ENCODE assay signal across 8 cellular contexts in genomic region chr6:24695635-24696034, GRCh38. TPM values are rescaled to one million over a fixed set of nuclear protein-coding genes. Genes with fewer than 3 reads are reported as not detected.
A peak's percentile ranks its signal among the peaks of the same experiment; 100 is the strongest.
DNase-seq lines count a peak whose midpoint lies in the region; TF ChIP-seq lines count a peak whose summit lies in the region.
"Not testable (repeated sequence)": the region's sequence is repeated elsewhere in the genome, so short reads cannot be mapped to it uniquely, and the experiment has no call there.

No MANE protein-coding gene starts in this region.

- not testable (repeated sequence) for H3K4me2 ChIP-seq in DOHH2 (ENCODE audit: low read length)

- peaks cover 10% of the 10 kb centered on the region for H3K4me1 Mint-ChIP-seq in activated naive CD4-positive, alpha-beta T cell treated with anti-CD3 and anti-CD28 coated beads, Interleukin-2, amount 10 ng/mL, durations not matched to agents 7 days and 5 days
- not testable (repeated sequence) for H3K4me1 Mint-ChIP-seq in nephron

- intact Hi-C loops in thyroid gland (cut with DNase I) = loop anchor here (5.0 kb wide), 1 partner anchor 113 kb away; no protein-coding TSS in a partner anchor

- H3K4me3 Mint-ChIP-seq in activated naive CD4-positive, alpha-beta T cell treated with anti-CD3 and anti-CD28 coated beads, Interleukin-2, amount 10 ng/mL, durations not matched to agents 7 days and 5 days; nephron: not testable (repeated sequence)

- not testable (repeated sequence) for H3K4me3 ChIP-seq in DOHH2 (ENCODE audit: low read length); HFF-Myc (replicated peaks; ENCODE audit: low read depth, low read length); SJCRH30; foreskin fibroblast (ENCODE audit: low read depth in 1 of 2, low read length in 2 of 2); thyroid gland (replicated peaks in 1 of 3)

- H3K27ac ChIP-seq in DOHH2 (ENCODE audit: low read depth, low read length); SJCRH30; thyroid gland: not testable (repeated sequence)

- H4K20me1 ChIP-seq in DOHH2 (ENCODE audit: control insufficient read depth, insufficient read depth, low read depth, low read length) = not testable (repeated sequence)

- CTCF ChIA-PET in activated naive CD4-positive, alpha-beta T cell treated with anti-CD3 and anti-CD28 coated beads, Interleukin-2, amount 10 ng/mL, durations not matched to agents 7 days and 5 days (lab: Charles Lee) = interaction anchor here (1.5 to 3.1 kb wide), 3 partner anchors 30 to 114 kb away, joined by 4 to 18 read pairs (median 5); partner anchors contain the start of gene TDP2

- H3K4me1 ChIP-seq in DOHH2 (ENCODE audit: control insufficient read depth, low read length); SJCRH30; thyroid gland: not testable (repeated sequence)

- DNase-seq in HFF-Myc (ENCODE audit: extremely low read depth, low read depth) = not testable (repeated sequence)
- peak; percentile 33 to 75 (median 51) for DNase-seq in NCI-H1417 (lab: John Stamatoyannopoulos, UW)
- peak; percentile 2 to 45 for DNase-seq in SJCRH30
- peak; percentile 46 for DNase-seq in activated naive CD4-positive, alpha-beta T cell treated with anti-CD3 and anti-CD28 coated beads, Interleukin-2, amount 10 ng/mL, durations not matched to agents 7 days and 5 days
- peak in 1 of 2 donors; percentile 53 for DNase-seq in foreskin fibroblast
- DNase-seq in thyroid gland = peak; percentile 13 to 31

- not testable (repeated sequence) for H3K27ac Mint-ChIP-seq in activated naive CD4-positive, alpha-beta T cell treated with anti-CD3 and anti-CD28 coated beads, Interleukin-2, amount 10 ng/mL, durations not matched to agents 7 days and 5 days; nephron

- not testable (repeated sequence) for TF ChIP-seq POLR2A in thyroid gland (IDR thresholded peaks at IDR 0.05)

- H3K27me3 ChIP-seq in DOHH2 (ENCODE audit: control insufficient read depth, low read length); SJCRH30; thyroid gland: not testable (repeated sequence)

- WGBS in thyroid gland, 2 donors = 33 to 38% methylated on average over 8 of the region's 8 CpGs

- not testable (repeated sequence) for H3K79me2 ChIP-seq in DOHH2 (ENCODE audit: control insufficient read depth, low read length)

- not testable (repeated sequence) for H3K27me3 Mint-ChIP-seq in activated naive CD4-positive, alpha-beta T cell treated with anti-CD3 and anti-CD28 coated beads, Interleukin-2, amount 10 ng/mL, durations not matched to agents 7 days and 5 days; nephron (ENCODE audit: low read depth)

- H3K36me3 ChIP-seq in DOHH2 (ENCODE audit: control insufficient read depth, low read length); SJCRH30; thyroid gland: not testable (repeated sequence)

- not testable (repeated sequence) for H3K36me3 Mint-ChIP-seq in activated naive CD4-positive, alpha-beta T cell treated with anti-CD3 and anti-CD28 coated beads, Interleukin-2, amount 10 ng/mL, durations not matched to agents 7 days and 5 days
- H3K36me3 Mint-ChIP-seq in nephron (ENCODE audit: low read depth) = peaks cover 20% of the 10 kb centered on the region

- not testable (repeated sequence) for H3K9me3 Mint-ChIP-seq in activated naive CD4-positive, alpha-beta T cell treated with anti-CD3 and anti-CD28 coated beads, Interleukin-2, amount 10 ng/mL, durations not matched to agents 7 days and 5 days; nephron

- TF ChIP-seq CTCF in DOHH2 (IDR thresholded peaks at IDR 0.05; ENCODE audit: low read depth, low read length, poor library complexity, severe bottlenecking) (peak; percentile 60), HFF-Myc (IDR thresholded peaks at IDR 0.05; ENCODE audit: low read depth, low read length, missing control alignments) (peak; percentile 10), foreskin fibroblast (IDR thresholded peaks at IDR 0.05; ENCODE audit: low read depth, low read length) (peak; percentile 8), nephron (IDR thresholded peaks at IDR 0.05; ENCODE audit: unreplicated experiment in 3 of 3) (peak; percentile 52 to 65 (median 54)), thyroid gland (IDR thresholded peaks at IDR 0.05) (peak in 5 of 6 experiments; percentile 12 to 82 (median 53))

- H3F3A ChIP-seq in DOHH2 (ENCODE audit: control insufficient read depth, insufficient read depth) = peaks cover 31% of the 10 kb centered on the region

- H3K9me2 ChIP-seq in DOHH2 (replicated peaks; ENCODE audit: control insufficient read depth, low read length) = not testable (repeated sequence)

- H3K9me3 ChIP-seq in DOHH2 (ENCODE audit: control insufficient read depth, insufficient read depth, low read length); SJCRH30 (replicated peaks); thyroid gland: not testable (repeated sequence)

RNA-seq across cellular contexts. Expression of gene C6orf62, which starts 23.3 kb away (rescaled TPM):
- 50.1 and 51.2 TPM in 2 replicates for total RNA-seq in SJCRH30 (2014; rRNA removed; shearing (Covaris generic))
- 100 to 1,000 TPM in 1 of 4 donors, 10 to 100 TPM in 3; 58.4 to 108 (median 87.3) TPM for total RNA-seq in thyroid gland

RNA-seq across cellular contexts. Expression of gene ACOT13, which starts 28.8 kb away (rescaled TPM):
- 8.6 and 10.1 TPM in 2 replicates for total RNA-seq in SJCRH30 (2014; rRNA removed; shearing (Covaris generic))
- 10 to 100 TPM in 2 of 4 donors, 1 to 10 TPM in 2; 5.5 to 13.3 (median 8.6) TPM for total RNA-seq in thyroid gland

RNA-seq across cellular contexts. Expression of gene TDP2, which starts 28.9 kb away (rescaled TPM):
- 19.9 and 20.2 TPM in 2 replicates for total RNA-seq in SJCRH30 (2014; rRNA removed; shearing (Covaris generic))
- 10 to 100 TPM; 16.8 to 45.6 (median 28.1) TPM for total RNA-seq in thyroid gland

RNA-seq across cellular contexts. Expression of gene KIAA0319, which starts 49.6 kb away (rescaled TPM):
- total RNA-seq in SJCRH30 (2014; rRNA removed; shearing (Covaris generic)) = not detected in 2 replicates
- under 1 TPM in 2 of 4 donors, not detected in 2; under 0.01 to 0.11 TPM for total RNA-seq in thyroid gland

Comparison
In these comparisons a context has a peak if more than half of its experiments do, and no peak if none do; other contexts are left out.
1. CTCF ChIP-seq: peak in every context shown above with its lines; median percentile 60 in DOHH2; 54 in nephron; 53 in thyroid gland; 10 in HFF-Myc; 8 in foreskin fibroblast.